ENCODE assay signal across 1 cellular context in genomic region chr5:140111043-140111858, GRCh38.
TF ChIP-seq lines count a peak whose summit lies in the region.

No MANE protein-coding gene starts in this region.

TF ChIP-seq in HEK293, 187 proteins besides CTCF, POLR2A, EP300 and RAD21 (continued from another document and continues in another):
- peak; percentile 15 for TF ChIP-seq ZBTB26 (tag by site-specific recombination; optimal IDR thresholded peaks at IDR 0.05)
- TF ChIP-seq ZNF341 (tag by site-specific recombination; IDR thresholded peaks at IDR 0.05; ENCODE audit: low read depth): no peak
- no peak for TF ChIP-seq ZNF677 (tag by site-specific recombination; IDR thresholded peaks at IDR 0.05)
- TF ChIP-seq HOXC10 (CRISPR knock-in tag; IDR thresholded peaks at IDR 0.05): no peak
- TF ChIP-seq ZNF530 (tag by site-specific recombination; IDR thresholded peaks at IDR 0.05; ENCODE audit: low read depth): no peak
- TF ChIP-seq ZNF692 (tag by site-specific recombination; IDR thresholded peaks at IDR 0.05): no peak
- no peak for TF ChIP-seq ZNF629 (tag by site-specific recombination; IDR thresholded peaks at IDR 0.05)
- TF ChIP-seq ZNF266 (tag by site-specific recombination; IDR thresholded peaks at IDR 0.05; ENCODE audit: low read depth): no peak
- TF ChIP-seq ZNF16 (tag by site-specific recombination; IDR thresholded peaks at IDR 0.05; ENCODE audit: low read depth): no peak
- TF ChIP-seq ZNF664 (tag by site-specific recombination; IDR thresholded peaks at IDR 0.05): no peak
- TF ChIP-seq KLF7 (tag by site-specific recombination; IDR thresholded peaks at IDR 0.05; ENCODE audit: borderline replicate concordance): no peak
- 0 out of 2 replicates have a peak, but pooled peaks have one; percentile 17 for TF ChIP-seq KLF9 (tag by site-specific recombination; IDR thresholded peaks at IDR 0.05; ENCODE audit: low read depth)
- TF ChIP-seq ZEB2 (tag by site-specific recombination; IDR thresholded peaks at IDR 0.05): peak; percentile 60; the same call in 1 of the 2 replicates
- no peak for TF ChIP-seq MZF1 (tag by site-specific recombination; IDR thresholded peaks at IDR 0.05; ENCODE audit: borderline replicate concordance)
- TF ChIP-seq, protein P1, sequence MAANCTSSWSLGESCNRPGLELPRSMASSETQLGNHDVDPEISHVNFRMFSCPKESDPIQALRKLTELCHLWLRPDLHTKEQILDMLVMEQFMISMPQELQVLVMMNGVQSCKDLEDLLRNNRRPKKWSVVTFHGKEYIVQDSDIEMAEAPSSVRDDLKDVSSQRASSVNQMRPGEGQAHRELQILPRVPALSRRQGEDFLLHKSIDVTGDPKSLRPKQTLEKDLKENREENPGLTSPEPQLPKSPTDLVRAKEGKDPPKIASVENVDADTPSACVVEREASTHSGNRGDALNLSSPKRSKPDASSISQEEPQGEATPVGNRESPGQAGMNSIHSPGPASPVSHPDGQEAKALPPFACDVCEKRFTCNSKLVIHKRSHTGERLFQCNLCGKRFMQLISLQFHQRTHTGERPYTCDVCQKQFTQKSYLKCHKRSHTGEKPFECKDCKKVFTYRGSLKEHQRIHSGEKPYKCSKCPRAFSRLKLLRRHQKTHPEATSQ (tag by site-specific recombination; IDR thresholded peaks at IDR 0.05): no peak
- 0 out of 2 replicates have a peak, but pooled peaks have one; percentile 18 for TF ChIP-seq SP7 (tag by site-specific recombination; IDR thresholded peaks at IDR 0.05)
- no peak for TF ChIP-seq ZNF155 (tag by site-specific recombination; IDR thresholded peaks at IDR 0.05)
- no peak for TF ChIP-seq BCL11B (tag by site-specific recombination; IDR thresholded peaks at IDR 0.05; ENCODE audit: low read depth)
- no peak for TF ChIP-seq ZNF843 (tag by site-specific recombination; IDR thresholded peaks at IDR 0.05)
- no peak for TF ChIP-seq ZBTB21 (tag by site-specific recombination; IDR thresholded peaks at IDR 0.05)
- no peak for TF ChIP-seq ZNF302 (tag by site-specific recombination; IDR thresholded peaks at IDR 0.05; ENCODE audit: low read depth)
- no peak for TF ChIP-seq ZNF394 (tag by site-specific recombination; IDR thresholded peaks at IDR 0.05; ENCODE audit: borderline replicate concordance)
- peak; percentile 35; the same call in 1 of the 2 replicates for TF ChIP-seq ZNF366 (tag by site-specific recombination; conservative IDR thresholded peaks at IDR 0.05)
- no peak for TF ChIP-seq ZNF138 (tag by site-specific recombination; IDR thresholded peaks at IDR 0.05; ENCODE audit: borderline replicate concordance)
- no peak for TF ChIP-seq ZSCAN18 (tag by site-specific recombination; IDR thresholded peaks at IDR 0.05)
- TF ChIP-seq, protein P2, sequence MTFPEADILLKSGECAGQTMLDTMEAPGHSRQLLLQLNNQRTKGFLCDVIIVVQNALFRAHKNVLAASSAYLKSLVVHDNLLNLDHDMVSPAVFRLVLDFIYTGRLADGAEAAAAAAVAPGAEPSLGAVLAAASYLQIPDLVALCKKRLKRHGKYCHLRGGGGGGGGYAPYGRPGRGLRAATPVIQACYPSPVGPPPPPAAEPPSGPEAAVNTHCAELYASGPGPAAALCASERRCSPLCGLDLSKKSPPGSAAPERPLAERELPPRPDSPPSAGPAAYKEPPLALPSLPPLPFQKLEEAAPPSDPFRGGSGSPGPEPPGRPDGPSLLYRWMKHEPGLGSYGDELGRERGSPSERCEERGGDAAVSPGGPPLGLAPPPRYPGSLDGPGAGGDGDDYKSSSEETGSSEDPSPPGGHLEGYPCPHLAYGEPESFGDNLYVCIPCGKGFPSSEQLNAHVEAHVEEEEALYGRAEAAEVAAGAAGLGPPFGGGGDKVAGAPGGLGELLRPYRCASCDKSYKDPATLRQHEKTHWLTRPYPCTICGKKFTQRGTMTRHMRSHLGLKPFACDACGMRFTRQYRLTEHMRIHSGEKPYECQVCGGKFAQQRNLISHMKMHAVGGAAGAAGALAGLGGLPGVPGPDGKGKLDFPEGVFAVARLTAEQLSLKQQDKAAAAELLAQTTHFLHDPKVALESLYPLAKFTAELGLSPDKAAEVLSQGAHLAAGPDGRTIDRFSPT (tag by site-specific recombination; IDR thresholded peaks at IDR 0.05): no peak
- no peak for TF ChIP-seq ZNF175 (tag by site-specific recombination; IDR thresholded peaks at IDR 0.05)
- no peak for TF ChIP-seq REPIN1 (tag by site-specific recombination; IDR thresholded peaks at IDR 0.05; ENCODE audit: low read depth)
- no peak for TF ChIP-seq ZNF555 (tag by site-specific recombination; conservative IDR thresholded peaks at IDR 0.05)
- TF ChIP-seq, protein P3, sequence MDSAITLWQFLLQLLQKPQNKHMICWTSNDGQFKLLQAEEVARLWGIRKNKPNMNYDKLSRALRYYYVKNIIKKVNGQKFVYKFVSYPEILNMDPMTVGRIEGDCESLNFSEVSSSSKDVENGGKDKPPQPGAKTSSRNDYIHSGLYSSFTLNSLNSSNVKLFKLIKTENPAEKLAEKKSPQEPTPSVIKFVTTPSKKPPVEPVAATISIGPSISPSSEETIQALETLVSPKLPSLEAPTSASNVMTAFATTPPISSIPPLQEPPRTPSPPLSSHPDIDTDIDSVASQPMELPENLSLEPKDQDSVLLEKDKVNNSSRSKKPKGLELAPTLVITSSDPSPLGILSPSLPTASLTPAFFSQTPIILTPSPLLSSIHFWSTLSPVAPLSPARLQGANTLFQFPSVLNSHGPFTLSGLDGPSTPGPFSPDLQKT (IDR thresholded peaks at IDR 0.05; ENCODE audit: borderline replicate concordance, low read depth, low read length): no peak
- TF ChIP-seq, protein P4, sequence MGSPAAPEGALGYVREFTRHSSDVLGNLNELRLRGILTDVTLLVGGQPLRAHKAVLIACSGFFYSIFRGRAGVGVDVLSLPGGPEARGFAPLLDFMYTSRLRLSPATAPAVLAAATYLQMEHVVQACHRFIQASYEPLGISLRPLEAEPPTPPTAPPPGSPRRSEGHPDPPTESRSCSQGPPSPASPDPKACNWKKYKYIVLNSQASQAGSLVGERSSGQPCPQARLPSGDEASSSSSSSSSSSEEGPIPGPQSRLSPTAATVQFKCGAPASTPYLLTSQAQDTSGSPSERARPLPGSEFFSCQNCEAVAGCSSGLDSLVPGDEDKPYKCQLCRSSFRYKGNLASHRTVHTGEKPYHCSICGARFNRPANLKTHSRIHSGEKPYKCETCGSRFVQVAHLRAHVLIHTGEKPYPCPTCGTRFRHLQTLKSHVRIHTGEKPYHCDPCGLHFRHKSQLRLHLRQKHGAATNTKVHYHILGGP (tag by site-specific recombination; IDR thresholded peaks at IDR 0.05): no peak
- TF ChIP-seq ZNF645 (tag by site-specific recombination; IDR thresholded peaks at IDR 0.05): no peak
- no peak for TF ChIP-seq ZNF354C (tag by site-specific recombination; IDR thresholded peaks at IDR 0.05; ENCODE audit: borderline replicate concordance, low read depth)
- TF ChIP-seq ZIC2 (tag by site-specific recombination; IDR thresholded peaks at IDR 0.05): no peak
- TF ChIP-seq ZNF112 (tag by site-specific recombination; IDR thresholded peaks at IDR 0.05): no peak
- TF ChIP-seq ZNF626 (tag by site-specific recombination; IDR thresholded peaks at IDR 0.05): no peak
- TF ChIP-seq SCRT2 (tag by site-specific recombination; IDR thresholded peaks at IDR 0.05): no peak
- no peak for TF ChIP-seq ZNF837 (tag by site-specific recombination; IDR thresholded peaks at IDR 0.05)
- no peak for TF ChIP-seq OVOL3 (tag by site-specific recombination; IDR thresholded peaks at IDR 0.05)
- TF ChIP-seq SP2 (tag by site-specific recombination; IDR thresholded peaks at IDR 0.05): peak; percentile 78
- no peak for TF ChIP-seq PRDM6 (tag by site-specific recombination; IDR thresholded peaks at IDR 0.05)
- no peak for TF ChIP-seq ZNF571 (tag by site-specific recombination; IDR thresholded peaks at IDR 0.05)
- no peak for TF ChIP-seq ZNF768 (tag by site-specific recombination; IDR thresholded peaks at IDR 0.05)
- TF ChIP-seq ZNF148 (tag by site-specific recombination; IDR thresholded peaks at IDR 0.05; ENCODE audit: borderline replicate concordance): no peak
